29 cellular contexts compared by ENCODE assay signal in the genomic region with DNA sequence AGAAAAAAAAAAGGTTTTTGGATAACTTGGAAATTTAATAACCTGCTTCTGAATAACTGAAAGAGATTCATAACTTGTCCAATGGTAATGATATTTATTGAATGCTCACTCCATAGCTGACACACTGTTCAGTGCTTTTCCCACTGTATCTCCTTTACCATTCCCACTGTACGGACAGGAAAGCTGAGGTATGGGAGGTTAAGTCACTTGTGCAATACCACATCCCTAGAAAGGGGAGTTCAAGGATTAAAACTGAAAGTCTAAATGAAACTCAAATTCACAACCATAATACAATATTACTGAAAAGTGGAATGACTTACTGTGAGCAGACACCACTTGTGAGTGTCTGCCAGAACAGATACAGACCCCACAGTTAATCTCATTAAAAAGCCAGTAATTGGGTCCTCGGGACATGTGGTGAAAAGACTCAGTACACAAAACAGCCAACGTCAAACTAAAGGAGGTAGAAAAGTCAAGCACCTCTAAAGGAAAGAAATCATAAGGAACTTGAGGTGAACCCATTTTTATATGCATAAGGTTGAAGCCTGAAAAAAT. TPM values are rescaled to one million over a fixed set of nuclear protein-coding genes. Genes with fewer than 3 reads are reported as not detected.
"Had no signal": no experiment of that assay in that cellular context is flagged by ENCODE, and none has a peak within 500 bp of the region (broad histone marks: within the 10 kb centered on the region; RNA-seq: fewer than 3 reads in every experiment).

No MANE protein-coding gene starts in this region.

- H3K27ac ChIP-seq: ascending aorta, brain microvascular endothelial cell, cardiac muscle cell had no signal

- H3K36me3 ChIP-seq: ascending aorta, brain microvascular endothelial cell, cardiac muscle cell had no signal

- H3K9me3 ChIP-seq: ascending aorta had no signal

- H3K4me1 ChIP-seq: ascending aorta had no signal

- H3K4me3 ChIP-seq: ascending aorta, cardiac muscle cell had no signal

- DNase-seq: activated B cell treated with CpG ODN at 0.5 μM for 24 hours; activated CD4-positive, alpha-beta T cell treated with anti-CD3 and anti-CD28 coated beads for 1 hour; activated CD4-positive, alpha-beta T cell treated with anti-CD3 and anti-CD28 coated beads, Interleukin-2, amount 10 ng/mL, durations not matched to agents 24 days and 14 days; activated CD4-positive, alpha-beta T cell treated with anti-CD3 and anti-CD28 coated beads, Interleukin-2, amount 50 U/mL, for 48 hours; activated CD8-positive, alpha-beta memory T cell treated with anti-CD3 and anti-CD28 coated beads, Interleukin-2, amount 10 ng/mL, durations not matched to agents 7 days and 5 days; activated effector memory CD4-positive, alpha-beta T cell treated with Interleukin-2 at 50 U/mL for 16 hours; activated naive CD4-positive, alpha-beta T cell; activated naive CD8-positive, alpha-beta T cell treated with anti-CD3 and anti-CD28 coated beads, Interleukin-2, amount 50 U/mL, for 24 hours; activated T-cell treated with anti-CD3 and anti-CD28 coated beads, Interleukin-2, amount 50 U/mL, for 24 hours; amniotic stem cell; brain microvascular endothelial cell; Kasumi-1; KBM-7; NCI-H1048; NCI-H146; NCI-H187 treated with DMSO at 0.1 percent for 48 hours; NCI-H2081 treated with DMSO at 0.1 percent for 48 hours; NCI-H2227 treated with DMSO at 0.1 percent for 48 hours; NCI-H446 treated with DMSO at 0.1 percent for 48 hours; NCI-H526 treated with DMSO at 0.1 percent for 48 hours; RPMI8226; T-helper 2 cell; T1000 had no signal

- ATAC-seq: activated CD8-positive, alpha-beta memory T cell treated with anti-CD3 and anti-CD28 coated beads, Interleukin-2, amount 10 ng/mL, durations not matched to agents 7 days and 5 days; activated naive CD4-positive, alpha-beta T cell treated with anti-CD3 and anti-CD28 coated beads, Interleukin-2, amount 50 U/mL, for 72 hours; activated naive CD8-positive, alpha-beta T cell treated with anti-CD3 and anti-CD28 coated beads, Interleukin-2, amount 50 U/mL, for 24 hours; Right ventricle myocardium inferior had no signal

- H3K27me3 ChIP-seq: ascending aorta, brain microvascular endothelial cell, cardiac muscle cell had no signal

RNA-seq across cellular contexts. Expression of a gene that starts 13.8 kb away (rescaled TPM):
- total RNA-seq: activated CD4-positive, alpha-beta T cell treated with anti-CD3 and anti-CD28 coated beads, Interleukin-2, amount 10 ng/mL, durations not matched to agents 24 days and 14 days; activated T-helper 1 cell treated with anti-CD3 and anti-CD28 coated beads, Interleukin-12 subunit alpha, Interleukin-12 subunit beta, Interleukin-2, Interleukin-4 antibody, amounts not matched to agents 30 ng/mL and 10 ng/mL and 1 ng/mL, durations not matched to agents 14 hours and 24 hours and 36 hours; OCI-LY7 had no signal
